Comparison of ENCODE assay signal across 8 cellular contexts in genomic region chr4:7828011-7828720, GRCh38.
DNase-seq lines count a peak whose midpoint lies in the region; ATAC-seq and TF ChIP-seq lines count a peak whose summit lies in the region.

No MANE protein-coding gene starts in this region.

- H3K4me3 ChIP-seq in AG10803 (ENCODE audit: low read length): peak overlapping the region; percentile 52

- DNase-seq in AG10803 (ENCODE audit: low read depth) (peak; percentile 100), KG1 (lab: John Stamatoyannopoulos, UW) (peak; percentile 17), dedifferentiated amniotic fluid mesenchymal stem cell (ENCODE audit: extremely low spot score) (peak; percentile 99), midbrain (lab: John Stamatoyannopoulos, UW) (peak; percentile 26), cortex of kidney (lab: John Stamatoyannopoulos, UW) (no peak)
- peak; percentile 62 to 67 for DNase-seq in activated CD4-positive, alpha-beta T cell treated with anti-CD3 and anti-CD28 coated beads for 4 hours
- DNase-seq in stimulated activated CD8-positive, alpha-beta memory T cell treated with anti-CD3 and anti-CD28 coated beads, Interleukin-7, amount 100 ng/mL, for 48 hours (ENCODE audit: extremely low read depth in 1 of 2, low read depth in 1 of 2): peak; percentile 36 to 56

- TF ChIP-seq CTCF in AG10803 (conservative IDR thresholded peaks at IDR 0.05; ENCODE audit: low read length): no peak

- no peak for ATAC-seq in HG03045 (IDR thresholded peaks at IDR 0.05; ENCODE audit: unreplicated experiment)
